15 cellular contexts compared by ENCODE assay signal in genomic region chr4:144648042-144648441, GRCh38. TPM values are rescaled to one million over a fixed set of nuclear protein-coding genes. Genes with fewer than 3 reads are reported as not detected.
DNase-seq lines count a peak whose midpoint lies in the region; ATAC-seq and TF ChIP-seq lines count a peak whose summit lies in the region.
"Had no signal": no experiment of that assay in that cellular context is flagged by ENCODE, and none has a peak within 500 bp of the region (broad histone marks: within the 10 kb centered on the region; RNA-seq: fewer than 3 reads in every experiment).

No MANE protein-coding gene starts in this region.

- no peak for DNase-seq in activated naive CD8-positive, alpha-beta T cell treated with anti-CD3 and anti-CD28 coated beads for 36 hours
- DNase-seq in caudate nucleus (lab: John Stamatoyannopoulos, UW) (peak in 3 of 61 donors; percentile 8 to 15 (median 13)), medulla oblongata (ENCODE audit: extremely low spot score) (peak; percentile 62), upper lobe of left lung (no peak), NCI-H345 treated with DMSO at 0.1 percent for 48 hours (lab: John Stamatoyannopoulos, UW; ENCODE audit: unreplicated experiment) (no peak)
- no peak for DNase-seq in activated CD4-positive, alpha-beta T cell treated with anti-CD3 and anti-CD28 coated beads for 1 hour
- DNase-seq: activated CD4-positive, alpha-beta T cell treated with anti-CD3 and anti-CD28 coated beads, Interleukin-2, amount 50 U/mL, for 48 hours; activated gamma-delta T cell; cerebellar nuclear complex; esophagus squamous epithelium; islet precursor cell; NCI-H1694 treated with DMSO at 0.1 percent for 48 hours had no signal

- H3K27ac ChIP-seq in caudate nucleus (ENCODE audit: low read depth, low read length) (peak overlapping the region; percentile 81), upper lobe of left lung (peak overlapping the region in 2 of 4 donors; percentile 1 to 17)
- H3K27ac ChIP-seq: esophagus squamous epithelium had no signal

- H3K4me3 ChIP-seq in upper lobe of left lung = peak overlapping the region in 3 of 4 donors; percentile 49 to 56 (median 54)
- H3K4me3 ChIP-seq: esophagus squamous epithelium, K562 had no signal

- ATAC-seq in upper lobe of left lung (ENCODE audit: low FRiP score in 2 of 2) (no peak), GM21367 (IDR thresholded peaks at IDR 0.05; ENCODE audit: unreplicated experiment) (no peak)
- ATAC-seq: K562 had no signal

- no peak overlapping the region for H3K27ac Mint-ChIP-seq in activated naive CD8-positive, alpha-beta T cell
- no peak overlapping the region for H3K27ac Mint-ChIP-seq in activated naive CD8-positive, alpha-beta T cell treated with anti-CD3 and anti-CD28 coated beads for 36 hours

- peaks cover 23% of the 10 kb centered on the region for H3K4me1 Mint-ChIP-seq in activated naive CD8-positive, alpha-beta T cell (ENCODE audit: low read depth)
- H3K4me1 Mint-ChIP-seq in activated naive CD8-positive, alpha-beta T cell treated with anti-CD3 and anti-CD28 coated beads for 36 hours = peaks cover 18% of the 10 kb centered on the region

- WGBS in upper lobe of left lung, 2 donors = 29 to 34% methylated on average over 2 of the region's 2 CpGs

- H3K9me3 ChIP-seq in upper lobe of left lung = no peaks in the 10 kb centered on the region
- H3K9me3 ChIP-seq: esophagus squamous epithelium had no signal

- H3K36me3 Mint-ChIP-seq in activated naive CD8-positive, alpha-beta T cell = no peaks in the 10 kb centered on the region
- peaks cover 3% of the 10 kb centered on the region for H3K36me3 Mint-ChIP-seq in activated naive CD8-positive, alpha-beta T cell treated with anti-CD3 and anti-CD28 coated beads for 36 hours

- TF ChIP-seq CTCF in upper lobe of left lung (IDR thresholded peaks at IDR 0.05) = no peak

- peaks cover 0 to 21% (median 7%) of the 10 kb centered on the region in 4 donors for H3K27me3 ChIP-seq in upper lobe of left lung

- peaks cover 16 to 24% (median 18%) of the 10 kb centered on the region in 4 donors for H3K4me1 ChIP-seq in upper lobe of left lung

- no peaks in the 10 kb centered on the region for H3K36me3 ChIP-seq in upper lobe of left lung
- H3K36me3 ChIP-seq: esophagus squamous epithelium had no signal

- peak overlapping the region; percentile 88 for H3K4me3 Mint-ChIP-seq in activated naive CD8-positive, alpha-beta T cell
- H3K4me3 Mint-ChIP-seq in activated naive CD8-positive, alpha-beta T cell treated with anti-CD3 and anti-CD28 coated beads for 36 hours = no peak overlapping the region

- no peak for TF ChIP-seq EP300 in upper lobe of left lung (IDR thresholded peaks at IDR 0.05)

- no peaks in the 10 kb centered on the region for H3K9me3 Mint-ChIP-seq in activated naive CD8-positive, alpha-beta T cell (ENCODE audit: low read depth)
- H3K9me3 Mint-ChIP-seq in activated naive CD8-positive, alpha-beta T cell treated with anti-CD3 and anti-CD28 coated beads for 36 hours = no peaks in the 10 kb centered on the region

- H3K27me3 Mint-ChIP-seq in activated naive CD8-positive, alpha-beta T cell = peaks cover 44% of the 10 kb centered on the region
- peaks cover 65% of the 10 kb centered on the region for H3K27me3 Mint-ChIP-seq in activated naive CD8-positive, alpha-beta T cell treated with anti-CD3 and anti-CD28 coated beads for 36 hours

- no peak for TF ChIP-seq POLR2A in upper lobe of left lung (IDR thresholded peaks at IDR 0.05)

RNA-seq across cellular contexts. Expression of gene HHIP, which starts 2.1 kb away (rescaled TPM):
- not detected for total RNA-seq in activated naive CD8-positive, alpha-beta T cell treated with anti-CD3 and anti-CD28 coated beads for 36 hours
- 100 to 1,000 TPM in 1 of 6 donors, 10 to 100 TPM in 5; 19.3 to 144 (median 35.8) TPM for total RNA-seq in upper lobe of left lung
- total RNA-seq: esophagus squamous epithelium had no signal

Comparison
In these comparisons a context has a peak if more than half of its experiments do, and no peak if none do; other contexts are left out.
1. RNA of gene HHIP, which starts 2.1 kb away (total RNA-seq): 19.3 to 144 TPM in upper lobe of left lung; not detected in activated naive CD8-positive, alpha-beta T cell treated with anti-CD3 and anti-CD28 coated beads for 36 hours; every median in the first group is over 10 times any median in the second.